In the genomic region with DNA sequence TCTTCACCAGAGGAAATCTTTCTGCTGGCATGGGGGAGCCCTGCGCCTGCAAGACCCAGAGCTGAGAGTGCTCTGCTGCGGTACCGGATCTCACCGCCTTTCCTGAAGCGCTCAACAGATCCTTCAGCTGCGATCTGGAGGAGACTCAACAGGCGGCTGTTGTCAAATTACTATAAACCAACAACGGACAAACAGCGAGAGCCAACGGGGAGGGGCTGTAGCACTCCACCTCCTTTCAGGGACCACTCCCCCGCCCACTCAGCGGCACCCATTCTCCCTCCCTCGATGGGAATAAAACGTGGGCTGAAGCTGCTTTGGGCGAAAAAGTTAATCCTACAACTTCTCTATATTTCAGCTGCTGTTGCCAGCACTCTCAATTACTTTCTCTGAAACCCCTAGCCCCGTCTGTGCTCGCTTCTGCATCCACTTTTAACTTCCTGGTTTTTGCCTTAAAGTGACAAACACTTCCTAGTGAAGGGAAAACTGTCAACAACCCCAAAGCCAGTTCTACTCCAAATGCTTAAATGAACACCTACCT, we compare ENCODE assay signal across 1 cellular context.
A peak's percentile ranks its signal among the peaks of the same experiment; 100 is the strongest.
TF ChIP-seq lines count a peak whose summit lies in the region.

A gene with protein sequence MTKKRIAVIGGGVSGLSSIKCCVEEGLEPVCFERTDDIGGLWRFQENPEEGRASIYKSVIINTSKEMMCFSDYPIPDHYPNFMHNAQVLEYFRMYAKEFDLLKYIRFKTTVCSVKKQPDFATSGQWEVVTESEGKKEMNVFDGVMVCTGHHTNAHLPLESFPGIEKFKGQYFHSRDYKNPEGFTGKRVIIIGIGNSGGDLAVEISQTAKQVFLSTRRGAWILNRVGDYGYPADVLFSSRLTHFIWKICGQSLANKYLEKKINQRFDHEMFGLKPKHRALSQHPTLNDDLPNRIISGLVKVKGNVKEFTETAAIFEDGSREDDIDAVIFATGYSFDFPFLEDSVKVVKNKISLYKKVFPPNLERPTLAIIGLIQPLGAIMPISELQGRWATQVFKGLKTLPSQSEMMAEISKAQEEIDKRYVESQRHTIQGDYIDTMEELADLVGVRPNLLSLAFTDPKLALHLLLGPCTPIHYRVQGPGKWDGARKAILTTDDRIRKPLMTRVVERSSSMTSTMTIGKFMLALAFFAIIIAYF (minus strand): TSS at position 147 of the 538 bp plus-strand sequence. CDS start 310 bp downstream, outside the sequence.

TF ChIP-seq in HepG2, 621 proteins besides CTCF, POLR2A, EP300 and RAD21 (continued from another document):
- TF ChIP-seq, protein P1, sequence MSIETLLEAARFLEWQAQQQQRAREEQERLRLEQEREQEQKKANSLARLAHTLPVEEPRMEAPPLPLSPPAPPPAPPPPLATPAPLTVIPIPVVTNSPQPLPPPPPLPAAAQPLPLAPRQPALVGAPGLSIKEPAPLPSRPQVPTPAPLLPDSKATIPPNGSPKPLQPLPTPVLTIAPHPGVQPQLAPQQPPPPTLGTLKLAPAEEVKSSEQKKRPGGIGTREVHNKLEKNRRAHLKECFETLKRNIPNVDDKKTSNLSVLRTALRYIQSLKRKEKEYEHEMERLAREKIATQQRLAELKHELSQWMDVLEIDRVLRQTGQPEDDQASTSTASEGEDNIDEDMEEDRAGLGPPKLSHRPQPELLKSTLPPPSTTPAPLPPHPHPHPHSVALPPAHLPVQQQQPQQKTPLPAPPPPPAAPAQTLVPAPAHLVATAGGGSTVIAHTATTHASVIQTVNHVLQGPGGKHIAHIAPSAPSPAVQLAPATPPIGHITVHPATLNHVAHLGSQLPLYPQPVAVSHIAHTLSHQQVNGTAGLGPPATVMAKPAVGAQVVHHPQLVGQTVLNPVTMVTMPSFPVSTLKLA (IDR thresholded peaks at IDR 0.05), result no peak
- TF ChIP-seq ZNF577 (CRISPR knock-in tag; IDR thresholded peaks at IDR 0.05; ENCODE audit: borderline replicate concordance, low read depth) (no peak), PCBP1 (IDR thresholded peaks at IDR 0.05; ENCODE audit: borderline replicate concordance, low read depth, low read length) (no peak), PLRG1 (conservative IDR thresholded peaks at IDR 0.05) (no peak), ZNF670 (CRISPR knock-in tag; IDR thresholded peaks at IDR 0.05; ENCODE audit: borderline replicate concordance) (no peak), ZNF816 (CRISPR knock-in tag; IDR thresholded peaks at IDR 0.05; ENCODE audit: borderline replicate concordance) (no peak; the same call in 1 of the 2 replicates), ZNF703 (CRISPR knock-in tag; IDR thresholded peaks at IDR 0.05; ENCODE audit: borderline replicate concordance) (no peak), GATAD2A (CRISPR knock-in tag; IDR thresholded peaks at IDR 0.05) (peak; percentile 55; the same call in 1 of the 2 replicates), JUN (CRISPR knock-in tag; IDR thresholded peaks at IDR 0.05) (no peak), ZNF878 (CRISPR knock-in tag; IDR thresholded peaks at IDR 0.05) (peak; percentile 54; the same call in 1 of the 2 replicates), FOXC1 (CRISPR knock-in tag; IDR thresholded peaks at IDR 0.05; ENCODE audit: borderline replicate concordance) (peak; percentile 84), KLF9 (CRISPR knock-in tag; IDR thresholded peaks at IDR 0.05; ENCODE audit: low read depth) (peak; percentile 53; the same call in 1 of the 2 replicates), POLR2G (IDR thresholded peaks at IDR 0.05; ENCODE audit: low read depth, low read length) (peak; percentile 95), POLR2AphosphoS5 (IDR thresholded peaks at IDR 0.05; ENCODE audit: low read depth, low read length) (peak; percentile 88), KMT2B (CRISPR knock-in tag; IDR thresholded peaks at IDR 0.05) (no peak), POGK (CRISPR knock-in tag; conservative IDR thresholded peaks at IDR 0.05) (no peak), CAMTA2 (CRISPR knock-in tag; IDR thresholded peaks at IDR 0.05; ENCODE audit: borderline replicate concordance) (no peak), PHF8 (CRISPR knock-in tag; IDR thresholded peaks at IDR 0.05) (no peak), NCOA1 (CRISPR knock-in tag; IDR thresholded peaks at IDR 0.05) (no peak), ZBTB20 (CRISPR knock-in tag; IDR thresholded peaks at IDR 0.05; ENCODE audit: borderline replicate concordance, low read depth) (no peak), ZMYM4 (CRISPR knock-in tag; IDR thresholded peaks at IDR 0.05) (peak; percentile 63), ZSCAN9 (CRISPR knock-in tag; IDR thresholded peaks at IDR 0.05; ENCODE audit: borderline replicate concordance) (no peak), ZNF296 (CRISPR knock-in tag; conservative IDR thresholded peaks at IDR 0.05) (no peak), HDAC1 (CRISPR knock-in tag; IDR thresholded peaks at IDR 0.05) (peak; percentile 45; the same call in 1 of the 2 replicates), ZFX (CRISPR knock-in tag; IDR thresholded peaks at IDR 0.05; ENCODE audit: low read depth) (no peak), BCL6 (CRISPR knock-in tag; IDR thresholded peaks at IDR 0.05) (peak; percentile 50; the same call in 1 of the 2 replicates), ZMAT5 (CRISPR knock-in tag; IDR thresholded peaks at IDR 0.05; ENCODE audit: borderline replicate concordance, low read depth) (no peak), ZNF253 (CRISPR knock-in tag; IDR thresholded peaks at IDR 0.05; ENCODE audit: borderline replicate concordance) (no peak), HNF4G (IDR thresholded peaks at IDR 0.05; ENCODE audit: borderline replicate concordance, low read depth, low read length) (no peak), HNF4G (CRISPR knock-in tag; IDR thresholded peaks at IDR 0.05; ENCODE audit: borderline replicate concordance, low read depth) (no peak), ZFP90 (CRISPR knock-in tag; IDR thresholded peaks at IDR 0.05; ENCODE audit: borderline replicate concordance) (0 out of 2 replicates have a peak, but pooled peaks have one; percentile 4), CENPBD1 (CRISPR knock-in tag; IDR thresholded peaks at IDR 0.05; ENCODE audit: borderline replicate concordance, low read depth) (no peak), ZNF180 (CRISPR knock-in tag; IDR thresholded peaks at IDR 0.05; ENCODE audit: borderline replicate concordance, low read depth) (no peak), NFATC3 (CRISPR knock-in tag; IDR thresholded peaks at IDR 0.05) (0 out of 2 replicates have a peak, but pooled peaks have one; percentile 53), ZNF530 (CRISPR knock-in tag; IDR thresholded peaks at IDR 0.05; ENCODE audit: low read depth) (no peak), SMC3 (IDR thresholded peaks at IDR 0.05; ENCODE audit: low read length) (peak; percentile 15; the same call in 1 of the 2 replicates), BHLHE40 (IDR thresholded peaks at IDR 0.05; ENCODE audit: low read length) (no peak), ZNF503 (CRISPR knock-in tag; IDR thresholded peaks at IDR 0.05) (0 out of 2 replicates have a peak, but pooled peaks have one; percentile 17)
- TF ChIP-seq, protein P2, sequence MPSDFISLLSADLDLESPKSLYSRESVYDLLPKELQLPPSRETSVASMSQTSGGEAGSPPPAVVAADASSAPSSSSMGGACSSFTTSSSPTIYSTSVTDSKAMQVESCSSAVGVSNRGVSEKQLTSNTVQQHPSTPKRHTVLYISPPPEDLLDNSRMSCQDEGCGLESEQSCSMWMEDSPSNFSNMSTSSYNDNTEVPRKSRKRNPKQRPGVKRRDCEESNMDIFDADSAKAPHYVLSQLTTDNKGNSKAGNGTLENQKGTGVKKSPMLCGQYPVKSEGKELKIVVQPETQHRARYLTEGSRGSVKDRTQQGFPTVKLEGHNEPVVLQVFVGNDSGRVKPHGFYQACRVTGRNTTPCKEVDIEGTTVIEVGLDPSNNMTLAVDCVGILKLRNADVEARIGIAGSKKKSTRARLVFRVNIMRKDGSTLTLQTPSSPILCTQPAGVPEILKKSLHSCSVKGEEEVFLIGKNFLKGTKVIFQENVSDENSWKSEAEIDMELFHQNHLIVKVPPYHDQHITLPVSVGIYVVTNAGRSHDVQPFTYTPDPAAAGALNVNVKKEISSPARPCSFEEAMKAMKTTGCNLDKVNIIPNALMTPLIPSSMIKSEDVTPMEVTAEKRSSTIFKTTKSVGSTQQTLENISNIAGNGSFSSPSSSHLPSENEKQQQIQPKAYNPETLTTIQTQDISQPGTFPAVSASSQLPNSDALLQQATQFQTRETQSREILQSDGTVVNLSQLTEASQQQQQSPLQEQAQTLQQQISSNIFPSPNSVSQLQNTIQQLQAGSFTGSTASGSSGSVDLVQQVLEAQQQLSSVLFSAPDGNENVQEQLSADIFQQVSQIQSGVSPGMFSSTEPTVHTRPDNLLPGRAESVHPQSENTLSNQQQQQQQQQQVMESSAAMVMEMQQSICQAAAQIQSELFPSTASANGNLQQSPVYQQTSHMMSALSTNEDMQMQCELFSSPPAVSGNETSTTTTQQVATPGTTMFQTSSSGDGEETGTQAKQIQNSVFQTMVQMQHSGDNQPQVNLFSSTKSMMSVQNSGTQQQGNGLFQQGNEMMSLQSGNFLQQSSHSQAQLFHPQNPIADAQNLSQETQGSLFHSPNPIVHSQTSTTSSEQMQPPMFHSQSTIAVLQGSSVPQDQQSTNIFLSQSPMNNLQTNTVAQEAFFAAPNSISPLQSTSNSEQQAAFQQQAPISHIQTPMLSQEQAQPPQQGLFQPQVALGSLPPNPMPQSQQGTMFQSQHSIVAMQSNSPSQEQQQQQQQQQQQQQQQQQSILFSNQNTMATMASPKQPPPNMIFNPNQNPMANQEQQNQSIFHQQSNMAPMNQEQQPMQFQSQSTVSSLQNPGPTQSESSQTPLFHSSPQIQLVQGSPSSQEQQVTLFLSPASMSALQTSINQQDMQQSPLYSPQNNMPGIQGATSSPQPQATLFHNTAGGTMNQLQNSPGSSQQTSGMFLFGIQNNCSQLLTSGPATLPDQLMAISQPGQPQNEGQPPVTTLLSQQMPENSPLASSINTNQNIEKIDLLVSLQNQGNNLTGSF (CRISPR knock-in tag; IDR thresholded peaks at IDR 0.05), result no peak
- TF ChIP-seq, protein P3, sequence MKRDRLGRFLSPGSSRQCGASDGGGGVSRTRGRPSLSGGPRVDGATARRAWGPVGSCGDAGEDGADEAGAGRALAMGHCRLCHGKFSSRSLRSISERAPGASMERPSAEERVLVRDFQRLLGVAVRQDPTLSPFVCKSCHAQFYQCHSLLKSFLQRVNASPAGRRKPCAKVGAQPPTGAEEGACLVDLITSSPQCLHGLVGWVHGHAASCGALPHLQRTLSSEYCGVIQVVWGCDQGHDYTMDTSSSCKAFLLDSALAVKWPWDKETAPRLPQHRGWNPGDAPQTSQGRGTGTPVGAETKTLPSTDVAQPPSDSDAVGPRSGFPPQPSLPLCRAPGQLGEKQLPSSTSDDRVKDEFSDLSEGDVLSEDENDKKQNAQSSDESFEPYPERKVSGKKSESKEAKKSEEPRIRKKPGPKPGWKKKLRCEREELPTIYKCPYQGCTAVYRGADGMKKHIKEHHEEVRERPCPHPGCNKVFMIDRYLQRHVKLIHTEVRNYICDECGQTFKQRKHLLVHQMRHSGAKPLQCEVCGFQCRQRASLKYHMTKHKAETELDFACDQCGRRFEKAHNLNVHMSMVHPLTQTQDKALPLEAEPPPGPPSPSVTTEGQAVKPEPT (CRISPR knock-in tag; IDR thresholded peaks at IDR 0.05; ENCODE audit: low read depth), result no peak
- TF ChIP-seq, protein P4, sequence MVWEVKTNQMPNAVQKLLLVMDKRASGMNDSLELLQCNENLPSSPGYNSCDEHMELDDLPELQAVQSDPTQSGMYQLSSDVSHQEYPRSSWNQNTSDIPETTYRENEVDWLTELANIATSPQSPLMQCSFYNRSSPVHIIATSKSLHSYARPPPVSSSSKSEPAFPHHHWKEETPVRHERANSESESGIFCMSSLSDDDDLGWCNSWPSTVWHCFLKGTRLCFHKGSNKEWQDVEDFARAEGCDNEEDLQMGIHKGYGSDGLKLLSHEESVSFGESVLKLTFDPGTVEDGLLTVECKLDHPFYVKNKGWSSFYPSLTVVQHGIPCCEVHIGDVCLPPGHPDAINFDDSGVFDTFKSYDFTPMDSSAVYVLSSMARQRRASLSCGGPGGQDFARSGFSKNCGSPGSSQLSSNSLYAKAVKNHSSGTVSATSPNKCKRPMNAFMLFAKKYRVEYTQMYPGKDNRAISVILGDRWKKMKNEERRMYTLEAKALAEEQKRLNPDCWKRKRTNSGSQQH (CRISPR knock-in tag; IDR thresholded peaks at IDR 0.05; ENCODE audit: low read depth), result peak; percentile 37; the same call in 1 of the 2 replicates
